17 cellular contexts compared by ENCODE assay signal in genomic region chr17:65855245-65855644, GRCh38.
DNase-seq lines count a peak whose midpoint lies in the region; ATAC-seq, FAIRE-seq and TF ChIP-seq lines count a peak whose summit lies in the region.
"Had no signal": no experiment of that assay in that cellular context is flagged by ENCODE, and none has a peak within 500 bp of the region (broad histone marks: within the 10 kb centered on the region; RNA-seq: fewer than 3 reads in every experiment).

No MANE protein-coding gene starts in this region.

- no peaks in the 10 kb centered on the region for H3K79me2 ChIP-seq in hepatocyte

- H4K20me1 ChIP-seq in hepatocyte (ENCODE audit: insufficient read depth, poor library complexity, severe bottlenecking): no peaks in the 10 kb centered on the region

- H3K4me1 Mint-ChIP-seq in WTC11 (peaks cover 5% of the 10 kb centered on the region), osteocyte (ENCODE audit: unreplicated experiment) (peaks cover 8% of the 10 kb centered on the region)
- H3K4me1 Mint-ChIP-seq: mesothelial cell of epicardium had no signal

- CTCF ChIA-PET in WTC11 (lab: Charles Lee): no interaction called here

- no peaks in the 10 kb centered on the region for H3K4me1 ChIP-seq in hepatocyte (ENCODE audit: insufficient read depth)
- H3K4me1 ChIP-seq in small intestine (ENCODE audit: control insufficient read depth in 2 of 2, insufficient read depth in 1 of 2, low read depth in 1 of 2, low read length in 1 of 2): no peaks in the 10 kb centered on the region
- H3K4me1 ChIP-seq: Peyer's patch had no signal

- no peaks in the 10 kb centered on the region for H3K9me3 Mint-ChIP-seq in WTC11
- no peaks in the 10 kb centered on the region for H3K9me3 Mint-ChIP-seq in osteocyte (ENCODE audit: unreplicated experiment)
- H3K9me3 Mint-ChIP-seq: effector memory CD8-positive, alpha-beta T cell; mesothelial cell of epicardium had no signal

- no peaks in the 10 kb centered on the region for H3K27me3 ChIP-seq in hepatocyte
- H3K27me3 ChIP-seq in small intestine (ENCODE audit: control insufficient read depth in 2 of 2, insufficient read depth in 2 of 2, low read length in 2 of 2): no peaks in the 10 kb centered on the region
- H3K27me3 ChIP-seq: heart right ventricle, Peyer's patch had no signal

- H3K4me3 ChIP-seq in hepatocyte (no peak overlapping the region), small intestine (ENCODE audit: low read depth in 1 of 2, low read length in 2 of 2) (no peak overlapping the region)
- H3K4me3 ChIP-seq: heart right ventricle, K562, ovary, Peyer's patch had no signal

- WGBS in hepatocyte (ENCODE audit: low lambda C conversion rate, missing lambda C conversion rate): 63% methylated on average over 2 of the region's 2 CpGs
- 25 to 69% (median 52%) methylated on average over 2 of the region's 2 CpGs for WGBS in small intestine, 3 donors

- H3K27ac ChIP-seq in hepatocyte (no peak overlapping the region), small intestine (ENCODE audit: low read depth in 1 of 2, low read length in 1 of 2) (no peak overlapping the region)
- H3K27ac ChIP-seq: heart right ventricle, ovary, Peyer's patch had no signal

- H3K36me3 ChIP-seq in hepatocyte (replicated peaks; ENCODE audit: insufficient read depth, low read depth) (no peaks in the 10 kb centered on the region), small intestine (ENCODE audit: control insufficient read depth in 2 of 2, insufficient read depth in 2 of 2, low read length in 2 of 2) (no peaks in the 10 kb centered on the region)
- H3K36me3 ChIP-seq: heart right ventricle, ovary, Peyer's patch had no signal

- H3K27ac Mint-ChIP-seq in WTC11: no peak overlapping the region
- no peak overlapping the region for H3K27ac Mint-ChIP-seq in osteocyte (ENCODE audit: unreplicated experiment)
- H3K27ac Mint-ChIP-seq: effector memory CD8-positive, alpha-beta T cell; mesothelial cell of epicardium had no signal

- H3K4me2 ChIP-seq in hepatocyte: no peak overlapping the region

- POLR2A ChIA-PET in WTC11 (lab: Charles Lee): no interaction called here

- TF ChIP-seq CTCF in WTC11 (IDR thresholded peaks at IDR 0.05) (no peak), hepatocyte (IDR thresholded peaks at IDR 0.05; ENCODE audit: poor library complexity) (no peak), osteocyte (IDR thresholded peaks at IDR 0.05) (no peak)

- H3K36me3 Mint-ChIP-seq in WTC11: no peaks in the 10 kb centered on the region
- H3K36me3 Mint-ChIP-seq in osteocyte (ENCODE audit: unreplicated experiment): no peaks in the 10 kb centered on the region
- H3K36me3 Mint-ChIP-seq: mesothelial cell of epicardium had no signal

- no peaks in the 10 kb centered on the region for H3K27me3 Mint-ChIP-seq in WTC11 (ENCODE audit: low read depth)
- no peaks in the 10 kb centered on the region for H3K27me3 Mint-ChIP-seq in osteocyte (ENCODE audit: unreplicated experiment)
- H3K27me3 Mint-ChIP-seq: effector memory CD8-positive, alpha-beta T cell had no signal

- FAIRE-seq in small intestine (lab: Jason Lieb, UNC): no peak
- FAIRE-seq: K562 had no signal

- H3K9me3 ChIP-seq in hepatocyte (ENCODE audit: low read depth): no peaks in the 10 kb centered on the region
- no peaks in the 10 kb centered on the region for H3K9me3 ChIP-seq in small intestine (ENCODE audit: control insufficient read depth, low read depth)
- H3K9me3 ChIP-seq: heart right ventricle, ovary, Peyer's patch had no signal

- no peak overlapping the region for H2AFZ ChIP-seq in hepatocyte

- H3K4me3 Mint-ChIP-seq in WTC11 (no peak overlapping the region), osteocyte (ENCODE audit: unreplicated experiment) (no peak overlapping the region)
- H3K4me3 Mint-ChIP-seq: effector memory CD8-positive, alpha-beta T cell; mesothelial cell of epicardium had no signal

- H3K9me2 ChIP-seq in hepatocyte (replicated peaks; ENCODE audit: insufficient read depth): no peaks in the 10 kb centered on the region

- peak; percentile 34 for DNase-seq in HPDE6-E6E7 (ENCODE audit: extremely low spot score)
- no peak for DNase-seq in WTC11 (ENCODE audit: low spot score)
- peak; percentile 43 for DNase-seq in hepatocyte (ENCODE audit: low spot score)
- peak; percentile 7 for DNase-seq in small intestine
- no peak for DNase-seq in osteocyte (ENCODE audit: extremely low spot score, unreplicated experiment)
- DNase-seq in NCI-H774 (lab: John Stamatoyannopoulos, UW): no peak
- no peak for DNase-seq in Kasumi-1 (lab: John Stamatoyannopoulos, UW)
- DNase-seq: aorta; effector memory CD8-positive, alpha-beta T cell; heart right ventricle; NCI-H510A; ovary; Peyer's patch; stimulated activated CD4-positive, alpha-beta T cell treated with anti-CD3 and anti-CD28 coated beads, Interleukin-12 subunit alpha, Interleukin-12 subunit beta, amount 100 ng/mL, for 4 hours had no signal

- 0 out of 2 replicates have a peak, but pooled peaks have one; percentile 36 for ATAC-seq in WTC11
- no peak for ATAC-seq in HG03565 (IDR thresholded peaks at IDR 0.05; ENCODE audit: unreplicated experiment)
- ATAC-seq: effector memory CD8-positive, alpha-beta T cell; heart right ventricle; K562 had no signal

TF ChIP-seq in WTC11, 78 proteins besides CTCF, POLR2A, EP300 and RAD21:
- no peak for TF ChIP-seq FOXK1 (CRISPR knock-in tag; IDR thresholded peaks at IDR 0.05)
- no peak for TF ChIP-seq HMGXB4 (CRISPR knock-in tag; IDR thresholded peaks at IDR 0.05)
- no peak for TF ChIP-seq SP1 (CRISPR knock-in tag; conservative IDR thresholded peaks at IDR 0.05)
- TF ChIP-seq ATF1 (CRISPR knock-in tag; IDR thresholded peaks at IDR 0.05): no peak
- no peak for TF ChIP-seq AR (CRISPR knock-in tag; IDR thresholded peaks at IDR 0.05)
- TF ChIP-seq SMAD4 (CRISPR knock-in tag; IDR thresholded peaks at IDR 0.05): no peak
- no peak for TF ChIP-seq TEAD4 (CRISPR knock-in tag; IDR thresholded peaks at IDR 0.05)
- TF ChIP-seq RORB (CRISPR knock-in tag; IDR thresholded peaks at IDR 0.05): no peak
- TF ChIP-seq, protein P1, sequence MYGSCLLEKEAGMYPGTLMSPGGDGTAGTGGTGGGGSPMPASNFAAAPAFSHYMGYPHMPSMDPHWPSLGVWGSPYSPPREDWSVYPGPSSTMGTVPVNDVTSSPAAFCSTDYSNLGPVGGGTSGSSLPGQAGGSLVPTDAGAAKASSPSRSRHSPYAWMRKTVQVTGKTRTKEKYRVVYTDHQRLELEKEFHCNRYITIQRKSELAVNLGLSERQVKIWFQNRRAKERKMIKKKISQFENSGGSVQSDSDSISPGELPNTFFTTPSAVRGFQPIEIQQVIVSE (CRISPR knock-in tag; IDR thresholded peaks at IDR 0.05; ENCODE audit: borderline replicate concordance): no peak
- no peak for TF ChIP-seq ZNF425 (CRISPR knock-in tag; conservative IDR thresholded peaks at IDR 0.05)
- TF ChIP-seq MXD4 (CRISPR knock-in tag; IDR thresholded peaks at IDR 0.05; ENCODE audit: borderline replicate concordance): no peak
- TF ChIP-seq RELA (CRISPR knock-in tag; IDR thresholded peaks at IDR 0.05; ENCODE audit: borderline replicate concordance): no peak

Comparison
In these comparisons a context has a peak if more than half of its experiments do, and no peak if none do; other contexts are left out.
1. DNase-seq: peak in HPDE6-E6E7 (single experiment), hepatocyte (single experiment) and small intestine (single experiment); none in WTC11 (single experiment), osteocyte (single experiment), NCI-H774 (single experiment) and Kasumi-1 (0 of 2).